In the genomic region with DNA sequence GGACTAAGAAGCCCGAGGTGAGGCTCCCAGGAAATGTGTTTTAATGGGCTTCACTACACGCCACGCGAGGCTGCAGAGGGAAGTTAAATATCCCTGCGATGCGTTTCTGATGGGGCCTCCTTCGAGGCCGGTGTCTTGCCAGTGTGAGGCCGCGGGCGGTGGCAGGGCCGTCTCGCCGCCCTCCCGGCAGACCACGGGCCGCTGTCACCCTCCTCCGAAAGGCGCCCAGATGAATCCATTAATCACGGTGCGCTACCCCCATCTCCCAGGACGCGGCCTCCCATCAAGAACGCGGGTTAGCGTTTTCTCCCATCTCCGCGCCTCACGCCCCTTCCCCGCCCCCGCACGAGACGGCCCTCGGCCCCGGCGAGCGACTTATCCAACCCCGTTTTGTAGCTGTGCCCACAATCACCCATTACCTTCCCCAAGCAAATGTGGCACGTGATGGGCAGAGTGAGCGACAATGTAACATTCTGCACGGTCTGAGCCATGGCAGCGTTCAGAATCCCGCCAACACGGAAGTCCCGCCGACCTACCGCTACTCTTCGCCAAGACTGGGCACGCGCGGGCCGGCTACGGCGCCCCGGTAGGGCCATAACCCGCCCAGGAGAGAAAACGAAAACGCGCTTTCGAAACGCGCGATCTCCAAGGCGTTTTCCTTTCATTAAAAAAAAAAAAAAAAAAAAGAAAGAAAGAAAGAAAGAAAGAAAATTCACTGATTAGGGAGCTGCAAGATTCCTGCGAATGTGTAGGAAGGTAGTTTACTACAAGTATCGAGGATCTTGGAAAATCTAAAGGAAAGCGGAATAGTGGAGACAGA, we compare ENCODE assay signal across 1 cellular context.
TF ChIP-seq lines count a peak whose summit lies in the region.

A gene with protein sequence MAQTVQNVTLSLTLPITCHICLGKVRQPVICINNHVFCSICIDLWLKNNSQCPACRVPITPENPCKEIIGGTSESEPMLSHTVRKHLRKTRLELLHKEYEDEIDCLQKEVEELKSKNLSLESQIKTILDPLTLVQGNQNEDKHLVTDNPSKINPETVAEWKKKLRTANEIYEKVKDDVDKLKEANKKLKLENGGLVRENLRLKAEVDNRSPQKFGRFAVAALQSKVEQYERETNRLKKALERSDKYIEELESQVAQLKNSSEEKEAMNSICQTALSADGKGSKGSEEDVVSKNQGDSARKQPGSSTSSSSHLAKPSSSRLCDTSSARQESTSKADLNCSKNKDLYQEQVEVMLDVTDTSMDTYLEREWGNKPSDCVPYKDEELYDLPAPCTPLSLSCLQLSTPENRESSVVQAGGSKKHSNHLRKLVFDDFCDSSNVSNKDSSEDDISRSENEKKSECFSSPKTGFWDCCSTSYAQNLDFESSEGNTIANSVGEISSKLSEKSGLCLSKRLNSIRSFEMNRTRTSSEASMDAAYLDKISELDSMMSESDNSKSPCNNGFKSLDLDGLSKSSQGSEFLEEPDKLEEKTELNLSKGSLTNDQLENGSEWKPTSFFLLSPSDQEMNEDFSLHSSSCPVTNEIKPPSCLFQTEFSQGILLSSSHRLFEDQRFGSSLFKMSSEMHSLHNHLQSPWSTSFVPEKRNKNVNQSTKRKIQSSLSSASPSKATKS (minus strand): TSS at position 526 of the 820 bp plus-strand sequence. CDS start 35 bp downstream, at position 491.

TF ChIP-seq in H1, 55 proteins besides CTCF, POLR2A, EP300 and RAD21:
- TF ChIP-seq RXRA (IDR thresholded peaks at IDR 0.05; ENCODE audit: insufficient read depth, low read depth, low read length) (no peak), SIN3A (conservative IDR thresholded peaks at IDR 0.05 in 1 of 2, IDR thresholded peaks at IDR 0.05 in 1 of 2; ENCODE audit: low read depth in 1 of 2, low read length in 2 of 2) (peak in 1 of 2 experiments; percentile 69; a peak in 1 of 4 replicates), BCL11A (IDR thresholded peaks at IDR 0.05; ENCODE audit: low read depth in 2 of 2, low read length in 2 of 2) (no peak), CBX8 (IDR thresholded peaks at IDR 0.05; ENCODE audit: borderline replicate concordance, low read depth, low read length) (no peak), YY1 (IDR thresholded peaks at IDR 0.05; ENCODE audit: low read depth, low read length) (0 out of 2 replicates have a peak, but pooled peaks have one; percentile 43), CEBPB (IDR thresholded peaks at IDR 0.05; ENCODE audit: low read depth, low read length) (no peak), KDM4A (IDR thresholded peaks at IDR 0.05; ENCODE audit: low read depth, low read length, severe bottlenecking) (peak; percentile 58), HDAC2 (IDR thresholded peaks at IDR 0.05; ENCODE audit: borderline replicate concordance in 1 of 2, low read depth in 2 of 2, low read length in 2 of 2) (peak in 1 of 2 experiments; percentile 68; a peak in 1 of 4 replicates), EZH2 (IDR thresholded peaks at IDR 0.05; ENCODE audit: low read depth, low read length, severe bottlenecking) (peak; percentile 27), JUN (IDR thresholded peaks at IDR 0.05; ENCODE audit: low read depth, low read length) (no peak), TAF1 (IDR thresholded peaks at IDR 0.05; ENCODE audit: low read depth, low read length) (peak; percentile 80), POLR2AphosphoS5 (IDR thresholded peaks at IDR 0.05; ENCODE audit: low read depth, low read length) (peak; percentile 74), KDM5A (IDR thresholded peaks at IDR 0.05; ENCODE audit: low read length) (0 out of 2 replicates have a peak, but pooled peaks have one; percentile 19), PHF8 (conservative IDR thresholded peaks at IDR 0.05; ENCODE audit: low read depth, low read length) (peak; percentile 74), BACH1 (IDR thresholded peaks at IDR 0.05; ENCODE audit: low read length) (peak; percentile 37; the same call in 1 of the 2 replicates), CHD2 (IDR thresholded peaks at IDR 0.05; ENCODE audit: low read length) (peak; percentile 54), GTF2F1 (IDR thresholded peaks at IDR 0.05; ENCODE audit: borderline replicate concordance, low read depth, low read length) (peak; percentile 37; the same call in 1 of the 2 replicates), TBP (IDR thresholded peaks at IDR 0.05; ENCODE audit: low read depth, low read length) (peak; percentile 66), TAF7 (optimal IDR thresholded peaks at IDR 0.05; ENCODE audit: borderline replicate concordance, low read depth, low read length) (peak; percentile 38), ASH2L (IDR thresholded peaks at IDR 0.05; ENCODE audit: low read length) (peak; percentile 73), EGR1 (IDR thresholded peaks at IDR 0.05; ENCODE audit: borderline replicate concordance, low read depth, low read length) (peak; percentile 79), NRF1 (IDR thresholded peaks at IDR 0.05; ENCODE audit: low read depth, low read length) (peak; percentile 40; the same call in 1 of the 2 replicates)
- TF ChIP-seq, protein P1, sequence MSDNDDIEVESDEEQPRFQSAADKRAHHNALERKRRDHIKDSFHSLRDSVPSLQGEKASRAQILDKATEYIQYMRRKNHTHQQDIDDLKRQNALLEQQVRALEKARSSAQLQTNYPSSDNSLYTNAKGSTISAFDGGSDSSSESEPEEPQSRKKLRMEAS (IDR thresholded peaks at IDR 0.05) = peak; percentile 94
- TF ChIP-seq, protein P2, sequence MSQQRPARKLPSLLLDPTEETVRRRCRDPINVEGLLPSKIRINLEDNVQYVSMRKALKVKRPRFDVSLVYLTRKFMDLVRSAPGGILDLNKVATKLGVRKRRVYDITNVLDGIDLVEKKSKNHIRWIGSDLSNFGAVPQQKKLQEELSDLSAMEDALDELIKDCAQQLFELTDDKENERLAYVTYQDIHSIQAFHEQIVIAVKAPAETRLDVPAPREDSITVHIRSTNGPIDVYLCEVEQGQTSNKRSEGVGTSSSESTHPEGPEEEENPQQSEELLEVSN (IDR thresholded peaks at IDR 0.05) = peak; percentile 97
TF ChIP-seq in H1: peak in this region for 19.
